In genomic region chr2:196171248-196171871, GRCh38 we compare ENCODE assay signal across 8 cellular contexts. TPM values are rescaled to one million over a fixed set of nuclear protein-coding genes. Genes with fewer than 3 reads are reported as not detected.
DNase-seq lines count a peak whose midpoint lies in the region; ATAC-seq, FAIRE-seq and TF ChIP-seq lines count a peak whose summit lies in the region.

Gene STK17B (minus strand): TSS chr2:196171578. CDS start chr2:196163383, 8,195 bp downstream.

- peak within 1 kb of the TSS; percentile 99 for H3K4me3 Mint-ChIP-seq in T-helper 1 cell treated with Interleukin-12 subunit alpha and Interleukin-12 subunit beta and Interleukin-4 antibody, amounts not matched to agents 30 μg/mL and 1 μg/mL, for 36 hours

- H3K27me3 ChIP-seq in prostate gland (replicated peaks; ENCODE audit: insufficient read depth), result no peaks in the 10 kb centered on the region

- ATAC-seq in HG02763 (IDR thresholded peaks at IDR 0.05; ENCODE audit: unreplicated experiment) (peak; percentile 43), left ventricle myocardium superior (peak; percentile 99)

- peak within 1 kb of the TSS; percentile 98 for H3K27ac Mint-ChIP-seq in T-helper 1 cell treated with Interleukin-12 subunit alpha and Interleukin-12 subunit beta and Interleukin-4 antibody, amounts not matched to agents 30 μg/mL and 1 μg/mL, for 36 hours

- peak in 3 of 4 experiments; percentile 7 to 40 (median 40) for TF ChIP-seq CTCF in prostate gland (IDR thresholded peaks at IDR 0.05)

- under 1% methylated on average over 34 of the region's 72 CpGs for WGBS in prostate gland
- under 1% methylated on average over 72 of the region's 72 CpGs for WGBS in urinary bladder

- peak within 1 kb of the TSS; percentile 95 for H3K4me3 ChIP-seq in prostate gland
- H3K4me3 ChIP-seq in urinary bladder (ENCODE audit: low read depth, low read length), result peak within 1 kb of the TSS; percentile 82

- H3K4me1 ChIP-seq in prostate gland (replicated peaks) (no peaks in the 10 kb centered on the region), urinary bladder (ENCODE audit: insufficient read depth) (no peaks in the 10 kb centered on the region)

- peaks cover 38% of the 10 kb centered on the region for H3K4me1 Mint-ChIP-seq in T-helper 1 cell treated with Interleukin-12 subunit alpha and Interleukin-12 subunit beta and Interleukin-4 antibody, amounts not matched to agents 30 μg/mL and 1 μg/mL, for 36 hours (ENCODE audit: low read depth)

- intact Hi-C loops in left ventricle myocardium superior (cut with micrococcal nuclease), result no loop called here
- intact Hi-C loops in prostate gland (cut with DNase I), result loop anchor here (2.0 kb wide), 1 partner anchor 97 kb away; no protein-coding TSS in a partner anchor

- H3K27ac ChIP-seq in prostate gland, result peak within 1 kb of the TSS; percentile 92 to 93
- H3K27ac ChIP-seq in urinary bladder (ENCODE audit: low read depth), result peak within 1 kb of the TSS; percentile 84

- H3K36me3 ChIP-seq in prostate gland, result no peaks in the 10 kb centered on the region
- H3K36me3 ChIP-seq in urinary bladder (ENCODE audit: insufficient read depth), result no peaks in the 10 kb centered on the region

- H3K9me3 ChIP-seq in prostate gland, result no peaks in the 10 kb centered on the region

- TF ChIP-seq POLR2A in GM12892 (IDR thresholded peaks at IDR 0.05; ENCODE audit: low read depth, low read length) (peak; percentile 99), prostate gland (IDR thresholded peaks at IDR 0.05) (peak; percentile 96)

- H3K36me3 Mint-ChIP-seq in T-helper 1 cell treated with Interleukin-12 subunit alpha and Interleukin-12 subunit beta and Interleukin-4 antibody, amounts not matched to agents 30 μg/mL and 1 μg/mL, for 36 hours (ENCODE audit: low read depth), result peaks cover 49% of the 10 kb centered on the region

- no peaks in the 10 kb centered on the region for H3K27me3 Mint-ChIP-seq in T-helper 1 cell treated with Interleukin-12 subunit alpha and Interleukin-12 subunit beta and Interleukin-4 antibody, amounts not matched to agents 30 μg/mL and 1 μg/mL, for 36 hours (ENCODE audit: low read depth)

- FAIRE-seq in GM12892 (lab: Jason Lieb, UNC), result peak; percentile 95

- DNase-seq in GM12892 (ENCODE audit: insufficient read length), result peak; percentile 83
- DNase-seq in NCI-H146 (lab: John Stamatoyannopoulos, UW), result peak; percentile 93
- DNase-seq in amniotic stem cell (lab: John Stamatoyannopoulos, UW), result peak; percentile 73
- peak; percentile 96 for DNase-seq in left ventricle myocardium superior
- DNase-seq in prostate gland (ENCODE audit: low spot score), result peak; percentile 96

- no peaks in the 10 kb centered on the region for H3K9me3 Mint-ChIP-seq in T-helper 1 cell treated with Interleukin-12 subunit alpha and Interleukin-12 subunit beta and Interleukin-4 antibody, amounts not matched to agents 30 μg/mL and 1 μg/mL, for 36 hours

RNA-seq across cellular contexts. Expression of gene STK17B, which starts in this region (rescaled TPM):
- polyA plus RNA-seq in GM12892 (2012; ENCODE audit: missing spikeins), result 43.1 TPM
- total RNA-seq in left ventricle myocardium superior (7.2 TPM), prostate gland (10 to 100 TPM; 24.6 to 25.0 TPM), urinary bladder (37.3 TPM)
- 6.0 TPM for polyA plus RNA-seq in urinary bladder

Comparison
In these comparisons a context has a peak if more than half of its experiments do, and no peak if none do; other contexts are left out.
1. Peak in every context shown above with its lines: DNase-seq, ATAC-seq, H3K4me3 ChIP-seq and H3K27ac ChIP-seq.